12 cellular contexts compared by ENCODE assay signal in the genomic region with DNA sequence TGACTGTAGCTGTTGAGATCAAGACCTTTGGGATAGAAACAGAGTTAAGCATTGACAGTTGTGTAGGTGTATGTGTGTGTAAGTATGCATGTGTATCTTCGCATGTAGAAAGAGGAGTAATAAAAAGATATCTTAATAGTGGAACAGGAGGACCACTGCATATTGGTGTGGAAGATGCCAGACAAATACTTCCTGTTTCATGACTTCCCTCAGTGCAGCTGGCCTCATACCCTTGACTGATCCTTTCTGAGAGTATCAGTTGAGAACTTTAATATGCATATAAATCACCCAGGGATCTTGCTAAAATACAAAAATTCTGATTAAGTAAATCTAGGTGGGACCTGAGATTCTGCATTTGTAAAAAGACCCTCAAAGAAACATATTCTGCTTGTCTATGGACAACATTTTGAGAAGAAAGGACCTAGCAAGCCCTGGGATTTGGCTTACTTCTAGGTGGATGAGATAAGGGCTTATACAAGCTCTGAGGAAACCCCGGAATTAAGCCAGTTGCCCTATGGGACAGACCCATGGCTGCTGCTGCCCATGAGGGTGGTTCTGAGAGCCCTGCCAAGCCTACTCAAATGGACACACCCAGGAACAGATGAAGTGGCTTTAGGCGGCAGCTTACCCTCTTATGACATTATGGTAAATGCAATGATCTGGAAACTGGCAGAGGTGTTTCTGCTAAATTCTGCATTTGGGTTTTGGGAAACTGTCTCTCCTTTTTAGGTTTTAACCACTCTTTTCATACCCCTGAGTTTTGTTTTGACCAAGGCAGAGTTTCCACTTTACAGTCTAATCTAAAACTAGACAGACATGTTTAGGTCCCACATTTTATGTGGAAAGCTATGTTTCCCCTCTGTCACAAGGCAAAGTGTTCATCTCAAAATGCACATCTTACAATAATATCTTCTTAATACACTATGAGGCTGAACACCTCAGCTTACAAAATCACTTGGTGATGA. TPM values are rescaled to one million over a fixed set of nuclear protein-coding genes. Genes with fewer than 3 reads are reported as not detected.
A peak's percentile ranks its signal among the peaks of the same experiment; 100 is the strongest.
DNase-seq lines count a peak whose midpoint lies in the region; ATAC-seq and TF ChIP-seq lines count a peak whose summit lies in the region.
"Had no signal": no experiment of that assay in that cellular context is flagged by ENCODE, and none has a peak within 500 bp of the region (broad histone marks: within the 10 kb centered on the region; RNA-seq: fewer than 3 reads in every experiment).

No MANE protein-coding gene starts in this region.

- H3K4me3 Mint-ChIP-seq in CD4-positive, CD25-positive, alpha-beta regulatory T cell, result no peak overlapping the region
- H3K4me3 Mint-ChIP-seq in activated naive CD4-positive, alpha-beta T cell treated with anti-CD3 and anti-CD28 coated beads, Interleukin-2, amount 50 U/mL, for 24 hours, result peak overlapping the region; percentile 12

- TF ChIP-seq POLR2A in prostate gland (IDR thresholded peaks at IDR 0.05), result no peak

- peak overlapping the region in 2 of 3 donors; percentile 53 to 79 for H3K27ac Mint-ChIP-seq in CD4-positive, CD25-positive, alpha-beta regulatory T cell
- H3K27ac Mint-ChIP-seq in activated naive CD4-positive, alpha-beta T cell treated with anti-CD3 and anti-CD28 coated beads, Interleukin-2, amount 50 U/mL, for 24 hours, result peak overlapping the region; percentile 89

- peaks cover 56% of the 10 kb centered on the region for H3K36me3 Mint-ChIP-seq in CD4-positive, CD25-positive, alpha-beta regulatory T cell
- peaks cover 40% of the 10 kb centered on the region for H3K36me3 Mint-ChIP-seq in activated naive CD4-positive, alpha-beta T cell treated with anti-CD3 and anti-CD28 coated beads, Interleukin-2, amount 50 U/mL, for 24 hours

- intact Hi-C loops in prostate gland (cut with DNase I), result no loop called here

- no peaks in the 10 kb centered on the region for H3K9me3 ChIP-seq in CD4-positive, CD25-positive, alpha-beta regulatory T cell (ENCODE audit: control insufficient read depth in 2 of 2, low read length in 2 of 2)
- H3K9me3 ChIP-seq in prostate gland, result no peaks in the 10 kb centered on the region

- ATAC-seq in CD4-positive, CD25-positive, alpha-beta regulatory T cell (ENCODE audit: low read depth in 2 of 2), result no peak
- ATAC-seq in GM18868 (IDR thresholded peaks at IDR 0.05; ENCODE audit: unreplicated experiment) (peak; percentile 61), HG02938 (IDR thresholded peaks at IDR 0.05; ENCODE audit: unreplicated experiment) (peak; percentile 51)

- TF ChIP-seq CTCF in prostate gland (IDR thresholded peaks at IDR 0.05) (no peak), brain microvascular endothelial cell (IDR thresholded peaks at IDR 0.05; ENCODE audit: low read depth, low read length, missing control alignments) (no peak)

- no peaks in the 10 kb centered on the region for H3K27me3 ChIP-seq in CD4-positive, CD25-positive, alpha-beta regulatory T cell (ENCODE audit: control insufficient read depth, insufficient read depth, low read length)
- H3K27me3 ChIP-seq in prostate gland (replicated peaks; ENCODE audit: insufficient read depth) (no peaks in the 10 kb centered on the region), brain microvascular endothelial cell (replicated peaks) (no peaks in the 10 kb centered on the region)

- WGBS in prostate gland, result 89% methylated on average over 3 of the region's 3 CpGs

- H3K27me3 Mint-ChIP-seq in CD4-positive, CD25-positive, alpha-beta regulatory T cell, result no peaks in the 10 kb centered on the region
- no peaks in the 10 kb centered on the region for H3K27me3 Mint-ChIP-seq in activated naive CD4-positive, alpha-beta T cell treated with anti-CD3 and anti-CD28 coated beads, Interleukin-2, amount 50 U/mL, for 24 hours

- H3K9me3 Mint-ChIP-seq in CD4-positive, CD25-positive, alpha-beta regulatory T cell, result no peaks in the 10 kb centered on the region
- peaks cover 6% of the 10 kb centered on the region for H3K9me3 Mint-ChIP-seq in activated naive CD4-positive, alpha-beta T cell treated with anti-CD3 and anti-CD28 coated beads, Interleukin-2, amount 50 U/mL, for 24 hours

- H3K36me3 ChIP-seq in CD4-positive, CD25-positive, alpha-beta regulatory T cell (ENCODE audit: control insufficient read depth, insufficient read depth, low read length), result peaks cover 48% of the 10 kb centered on the region
- H3K36me3 ChIP-seq in prostate gland (no peaks in the 10 kb centered on the region), brain microvascular endothelial cell (replicated peaks) (no peaks in the 10 kb centered on the region)

- in situ Hi-C loops in brain microvascular endothelial cell (cut with HindIII; ENCODE audit: low pct_ligation_motif_present, low sequenced_read_pairs), result no loop called here

- H3K4me3 ChIP-seq in CD4-positive, CD25-positive, alpha-beta regulatory T cell (ENCODE audit: low read depth, low read length), result no peak overlapping the region
- H3K4me3 ChIP-seq in prostate gland (no peak overlapping the region), brain microvascular endothelial cell (ENCODE audit: low read depth, low read length) (no peak overlapping the region)

- peaks cover 17 to 30% (median 29%) of the 10 kb centered on the region in 4 donors for H3K4me1 Mint-ChIP-seq in CD4-positive, CD25-positive, alpha-beta regulatory T cell
- peaks cover 74% of the 10 kb centered on the region for H3K4me1 Mint-ChIP-seq in activated naive CD4-positive, alpha-beta T cell treated with anti-CD3 and anti-CD28 coated beads, Interleukin-2, amount 50 U/mL, for 24 hours

- H3K4me1 ChIP-seq in CD4-positive, CD25-positive, alpha-beta regulatory T cell (ENCODE audit: control insufficient read depth, insufficient read depth, low read length, poor library complexity, severe bottlenecking), result peaks cover 5% of the 10 kb centered on the region
- no peaks in the 10 kb centered on the region for H3K4me1 ChIP-seq in prostate gland (replicated peaks)

- DNase-seq in CD4-positive, CD25-positive, alpha-beta regulatory T cell, result no peak
- DNase-seq in cerebellum (ENCODE audit: low spot score) (no peak), prostate gland (ENCODE audit: low spot score) (no peak), brain microvascular endothelial cell (no peak), GDM1 (lab: John Stamatoyannopoulos, UW) (no peak)
- DNase-seq: activated gamma-delta T cell; effector memory CD4-positive, alpha-beta T cell; NCI-H526 treated with DMSO at 0.1 percent for 48 hours had no signal

- no peak overlapping the region for H3K27ac ChIP-seq in CD4-positive, CD25-positive, alpha-beta regulatory T cell (ENCODE audit: insufficient read depth, low read length, poor library complexity, severe bottlenecking)
- H3K27ac ChIP-seq in prostate gland (no peak overlapping the region), brain microvascular endothelial cell (no peak overlapping the region)

RNA-seq across cellular contexts. Expression of gene ZBED2, which starts 8.8 kb away (rescaled TPM):
- total RNA-seq in CD4-positive, CD25-positive, alpha-beta regulatory T cell, result 0.27 TPM
- under 1 TPM in 3 of 4 donors, not detected in 1; 0.15 to 1.00 (median 0.80) TPM for polyA plus RNA-seq in CD4-positive, CD25-positive, alpha-beta regulatory T cell
- total RNA-seq in cerebellum (not detected), prostate gland (under 1 TPM in 1 of 2 donors, not detected in 1; 0.68 TPM)
- total RNA-seq: myocyte had no signal

Comparison
In these comparisons a context has a peak if more than half of its experiments do, and no peak if none do; other contexts are left out.
1. ATAC-seq: peak in GM18868 (single experiment) and HG02938 (single experiment); none in CD4-positive, CD25-positive, alpha-beta regulatory T cell (0 of 2).